ENCODE assay signal across 9 cellular contexts in the genomic region with DNA sequence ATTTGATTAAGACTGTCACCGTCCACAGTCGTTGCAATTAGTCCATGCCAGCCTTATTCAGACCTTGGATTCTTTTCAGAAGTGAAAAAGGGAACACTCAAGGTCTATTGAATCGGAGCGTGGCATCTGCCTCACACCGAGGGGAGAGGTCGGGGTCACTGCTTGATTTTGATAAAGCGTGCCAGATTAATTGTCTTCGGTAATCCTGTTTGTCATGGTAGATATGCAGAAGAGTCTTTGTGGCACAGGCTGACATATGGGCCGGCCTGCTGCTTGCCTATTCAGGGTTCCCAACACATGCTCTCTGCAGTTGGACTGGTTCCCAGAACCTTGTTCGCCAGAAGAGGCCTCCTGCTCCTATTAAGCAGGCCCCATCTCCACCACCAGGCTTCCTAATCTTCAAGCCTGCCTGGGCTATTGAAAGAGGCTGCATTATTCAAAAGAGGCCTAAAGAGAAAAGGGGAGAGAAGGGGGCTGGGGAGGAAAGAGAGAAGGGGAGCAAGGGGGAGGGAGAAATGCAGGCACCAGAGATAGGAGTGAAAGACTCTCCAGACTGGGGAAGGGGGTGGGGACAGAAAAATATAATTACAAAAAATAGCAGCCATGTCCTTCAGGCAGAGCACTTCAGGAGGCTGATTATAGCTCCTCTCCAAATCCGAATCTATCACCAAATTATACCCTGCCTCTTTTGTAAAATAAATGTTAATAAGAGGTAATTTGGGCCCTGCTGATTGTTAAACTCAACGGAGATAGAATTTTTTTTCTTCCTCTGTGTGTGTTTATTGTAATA.
A peak's percentile ranks its signal among the peaks of the same experiment; 100 is the strongest.
DNase-seq lines count a peak whose midpoint lies in the region; ATAC-seq and TF ChIP-seq lines count a peak whose summit lies in the region.
"Had no signal": no experiment of that assay in that cellular context is flagged by ENCODE, and none has a peak within 500 bp of the region (broad histone marks: within the 10 kb centered on the region; RNA-seq: fewer than 3 reads in every experiment).

No MANE protein-coding gene starts in this region.

- no peaks in the 10 kb centered on the region for H3K9me3 ChIP-seq in lower lobe of right lung
- H3K9me3 ChIP-seq in Peyer's patch, result no peaks in the 10 kb centered on the region

- H3K27ac ChIP-seq in lower lobe of right lung, result no peak overlapping the region
- H3K27ac ChIP-seq in Peyer's patch, result no peak overlapping the region

- intact Hi-C loops in lower lobe of right lung (cut with DNase I), result no loop called here

- TF ChIP-seq POLR2A in Peyer's patch (IDR thresholded peaks at IDR 0.05), result no peak

- TF ChIP-seq CTCF in lower lobe of right lung (IDR thresholded peaks at IDR 0.05) (no peak), Peyer's patch (IDR thresholded peaks at IDR 0.05) (no peak)

- no peaks in the 10 kb centered on the region for H3K27me3 ChIP-seq in lower lobe of right lung (ENCODE audit: low read depth)
- no peaks in the 10 kb centered on the region for H3K27me3 ChIP-seq in Peyer's patch

- H3K36me3 ChIP-seq in lower lobe of right lung, result no peaks in the 10 kb centered on the region
- no peaks in the 10 kb centered on the region for H3K36me3 ChIP-seq in Peyer's patch

- peak; percentile 76 to 82 for ATAC-seq in lower lobe of right lung
- ATAC-seq in HG02798 (IDR thresholded peaks at IDR 0.05; ENCODE audit: poor library complexity, unreplicated experiment), result no peak

- H3K4me1 ChIP-seq in lower lobe of right lung, result peaks cover 5% of the 10 kb centered on the region
- no peaks in the 10 kb centered on the region for H3K4me1 ChIP-seq in Peyer's patch

- peak; percentile 94 for DNase-seq in Ammon's horn (ENCODE audit: low spot score)
- DNase-seq in NCI-H2081 treated with DMSO at 0.1 percent for 48 hours (lab: John Stamatoyannopoulos, UW), result peak; percentile 96
- DNase-seq in brain pericyte (ENCODE audit: low read depth, low spot score), result peak; percentile 18
- peak; percentile 50 for DNase-seq in lower lobe of right lung
- no peak for DNase-seq in activated effector memory CD4-positive, alpha-beta T cell treated with Interleukin-2 at 50 U/mL for 16 hours
- DNase-seq in Peyer's patch, result no peak
- no peak for DNase-seq in kidney tubule cell (ENCODE audit: low spot score)
- DNase-seq: activated B cell treated with CpG ODN at 0.5 μM for 24 hours had no signal

- H3K4me3 ChIP-seq in lower lobe of right lung (no peak overlapping the region), Peyer's patch (no peak overlapping the region)

Comparison
In these comparisons a context has a peak if more than half of its experiments do, and no peak if none do; other contexts are left out.
1. DNase-seq: peak in Ammon's horn (single experiment), NCI-H2081 treated with DMSO at 0.1 percent for 48 hours (single experiment), brain pericyte (single experiment) and lower lobe of right lung (single experiment); none in activated effector memory CD4-positive, alpha-beta T cell treated with Interleukin-2 at 50 U/mL for 16 hours (single experiment), Peyer's patch (0 of 3) and kidney tubule cell (single experiment).